In the genomic region with DNA sequence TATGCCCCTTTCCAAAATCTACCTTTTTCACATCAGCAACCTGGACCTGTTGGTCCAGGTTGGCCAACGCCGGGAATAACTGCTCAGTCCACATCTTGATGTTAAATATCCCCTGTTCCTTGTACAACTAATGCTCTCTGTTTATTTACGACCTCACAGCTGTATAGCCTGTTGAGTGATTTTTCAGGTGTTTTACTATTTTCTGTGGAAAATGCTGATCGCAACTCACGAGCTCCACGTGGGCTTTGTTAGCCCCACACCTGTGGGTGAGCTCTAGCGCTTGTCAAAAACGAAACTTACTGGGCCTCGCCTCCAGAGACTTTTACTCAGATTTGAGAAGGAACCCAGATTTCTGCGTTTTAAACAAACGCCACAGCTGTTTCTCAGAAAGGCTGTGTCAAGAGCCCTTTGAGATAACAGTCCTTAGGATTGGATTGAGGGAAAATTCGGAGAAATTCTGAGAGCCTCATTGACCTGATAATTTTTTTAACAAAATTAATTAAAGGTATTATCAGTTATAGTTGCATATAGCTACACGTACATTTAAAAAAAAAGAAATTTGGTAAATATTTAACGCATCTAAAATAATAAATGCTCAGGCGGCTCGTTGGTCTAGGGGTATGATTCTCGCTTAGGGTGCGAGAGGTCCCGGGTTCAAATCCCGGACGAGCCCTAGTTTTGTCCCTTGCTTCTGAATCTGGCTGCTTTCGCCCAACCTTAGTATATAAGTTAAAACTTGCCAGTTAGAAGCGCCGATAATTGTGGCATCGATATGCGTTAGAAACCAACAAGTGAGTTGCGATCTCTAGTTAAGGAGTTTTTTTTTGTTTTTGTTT, we compare ENCODE assay signal across 1 cellular context.
TF ChIP-seq lines count a peak whose summit lies in the region.

No MANE protein-coding gene starts in this region.

TF ChIP-seq in HepG2, 621 proteins besides CTCF, POLR2A, EP300 and RAD21 (continued from another document and continues in another):
- TF ChIP-seq, protein P1, sequence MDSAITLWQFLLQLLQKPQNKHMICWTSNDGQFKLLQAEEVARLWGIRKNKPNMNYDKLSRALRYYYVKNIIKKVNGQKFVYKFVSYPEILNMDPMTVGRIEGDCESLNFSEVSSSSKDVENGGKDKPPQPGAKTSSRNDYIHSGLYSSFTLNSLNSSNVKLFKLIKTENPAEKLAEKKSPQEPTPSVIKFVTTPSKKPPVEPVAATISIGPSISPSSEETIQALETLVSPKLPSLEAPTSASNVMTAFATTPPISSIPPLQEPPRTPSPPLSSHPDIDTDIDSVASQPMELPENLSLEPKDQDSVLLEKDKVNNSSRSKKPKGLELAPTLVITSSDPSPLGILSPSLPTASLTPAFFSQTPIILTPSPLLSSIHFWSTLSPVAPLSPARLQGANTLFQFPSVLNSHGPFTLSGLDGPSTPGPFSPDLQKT (CRISPR knock-in tag; IDR thresholded peaks at IDR 0.05; ENCODE audit: borderline replicate concordance), result no peak
- TF ChIP-seq ZNF329 (CRISPR knock-in tag; IDR thresholded peaks at IDR 0.05; ENCODE audit: low read depth) (no peak), SRSF1 (optimal IDR thresholded peaks at IDR 0.05; ENCODE audit: low read depth, low read length) (no peak), AGO2 (optimal IDR thresholded peaks at IDR 0.05; ENCODE audit: low read depth, low read length) (no peak), ETV5 (CRISPR knock-in tag; IDR thresholded peaks at IDR 0.05; ENCODE audit: borderline replicate concordance) (no peak), ZNF274 (CRISPR knock-in tag; IDR thresholded peaks at IDR 0.05) (no peak), RBFOX2 (IDR thresholded peaks at IDR 0.05; ENCODE audit: low read depth, low read length) (no peak), RFX3 (CRISPR knock-in tag; IDR thresholded peaks at IDR 0.05) (no peak; the same call in 1 of the 2 replicates), ZSCAN21 (CRISPR knock-in tag; IDR thresholded peaks at IDR 0.05; ENCODE audit: borderline replicate concordance) (no peak), ZNF496 (CRISPR knock-in tag; IDR thresholded peaks at IDR 0.05; ENCODE audit: insufficient replicate concordance) (no peak), ZNF343 (CRISPR knock-in tag; IDR thresholded peaks at IDR 0.05) (no peak), ZNF224 (CRISPR knock-in tag; IDR thresholded peaks at IDR 0.05) (no peak), ZNF652 (CRISPR knock-in tag; IDR thresholded peaks at IDR 0.05; ENCODE audit: borderline replicate concordance, low read depth) (no peak), ONECUT2 (CRISPR knock-in tag; IDR thresholded peaks at IDR 0.05) (no peak), ZNF772 (CRISPR knock-in tag; IDR thresholded peaks at IDR 0.05) (0 out of 2 replicates have a peak, but pooled peaks have one; percentile 60), ZNF619 (CRISPR knock-in tag; IDR thresholded peaks at IDR 0.05) (no peak), ZNF10 (CRISPR knock-in tag; IDR thresholded peaks at IDR 0.05; ENCODE audit: borderline replicate concordance, low read depth) (no peak), TBL1XR1 (IDR thresholded peaks at IDR 0.05; ENCODE audit: borderline replicate concordance, low read length, partially characterized antibody) (no peak), ZNF549 (CRISPR knock-in tag; IDR thresholded peaks at IDR 0.05) (no peak), ZNF790 (CRISPR knock-in tag; IDR thresholded peaks at IDR 0.05; ENCODE audit: borderline replicate concordance) (no peak), TP53 (CRISPR knock-in tag; conservative IDR thresholded peaks at IDR 0.05) (no peak), ZNF235 (CRISPR knock-in tag; IDR thresholded peaks at IDR 0.05; ENCODE audit: borderline replicate concordance) (no peak), DNMT1 (CRISPR knock-in tag; IDR thresholded peaks at IDR 0.05) (no peak), ZNF615 (CRISPR knock-in tag; IDR thresholded peaks at IDR 0.05; ENCODE audit: borderline replicate concordance) (no peak), MYNN (CRISPR knock-in tag; IDR thresholded peaks at IDR 0.05; ENCODE audit: low read depth) (no peak), NR2C2 (CRISPR knock-in tag; IDR thresholded peaks at IDR 0.05; ENCODE audit: borderline replicate concordance) (no peak)
- TF ChIP-seq, protein P2, sequence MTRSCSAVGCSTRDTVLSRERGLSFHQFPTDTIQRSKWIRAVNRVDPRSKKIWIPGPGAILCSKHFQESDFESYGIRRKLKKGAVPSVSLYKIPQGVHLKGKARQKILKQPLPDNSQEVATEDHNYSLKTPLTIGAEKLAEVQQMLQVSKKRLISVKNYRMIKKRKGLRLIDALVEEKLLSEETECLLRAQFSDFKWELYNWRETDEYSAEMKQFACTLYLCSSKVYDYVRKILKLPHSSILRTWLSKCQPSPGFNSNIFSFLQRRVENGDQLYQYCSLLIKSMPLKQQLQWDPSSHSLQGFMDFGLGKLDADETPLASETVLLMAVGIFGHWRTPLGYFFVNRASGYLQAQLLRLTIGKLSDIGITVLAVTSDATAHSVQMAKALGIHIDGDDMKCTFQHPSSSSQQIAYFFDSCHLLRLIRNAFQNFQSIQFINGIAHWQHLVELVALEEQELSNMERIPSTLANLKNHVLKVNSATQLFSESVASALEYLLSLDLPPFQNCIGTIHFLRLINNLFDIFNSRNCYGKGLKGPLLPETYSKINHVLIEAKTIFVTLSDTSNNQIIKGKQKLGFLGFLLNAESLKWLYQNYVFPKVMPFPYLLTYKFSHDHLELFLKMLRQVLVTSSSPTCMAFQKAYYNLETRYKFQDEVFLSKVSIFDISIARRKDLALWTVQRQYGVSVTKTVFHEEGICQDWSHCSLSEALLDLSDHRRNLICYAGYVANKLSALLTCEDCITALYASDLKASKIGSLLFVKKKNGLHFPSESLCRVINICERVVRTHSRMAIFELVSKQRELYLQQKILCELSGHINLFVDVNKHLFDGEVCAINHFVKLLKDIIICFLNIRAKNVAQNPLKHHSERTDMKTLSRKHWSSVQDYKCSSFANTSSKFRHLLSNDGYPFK (CRISPR knock-in tag; IDR thresholded peaks at IDR 0.05; ENCODE audit: borderline replicate concordance), result no peak
- TF ChIP-seq, protein P3, sequence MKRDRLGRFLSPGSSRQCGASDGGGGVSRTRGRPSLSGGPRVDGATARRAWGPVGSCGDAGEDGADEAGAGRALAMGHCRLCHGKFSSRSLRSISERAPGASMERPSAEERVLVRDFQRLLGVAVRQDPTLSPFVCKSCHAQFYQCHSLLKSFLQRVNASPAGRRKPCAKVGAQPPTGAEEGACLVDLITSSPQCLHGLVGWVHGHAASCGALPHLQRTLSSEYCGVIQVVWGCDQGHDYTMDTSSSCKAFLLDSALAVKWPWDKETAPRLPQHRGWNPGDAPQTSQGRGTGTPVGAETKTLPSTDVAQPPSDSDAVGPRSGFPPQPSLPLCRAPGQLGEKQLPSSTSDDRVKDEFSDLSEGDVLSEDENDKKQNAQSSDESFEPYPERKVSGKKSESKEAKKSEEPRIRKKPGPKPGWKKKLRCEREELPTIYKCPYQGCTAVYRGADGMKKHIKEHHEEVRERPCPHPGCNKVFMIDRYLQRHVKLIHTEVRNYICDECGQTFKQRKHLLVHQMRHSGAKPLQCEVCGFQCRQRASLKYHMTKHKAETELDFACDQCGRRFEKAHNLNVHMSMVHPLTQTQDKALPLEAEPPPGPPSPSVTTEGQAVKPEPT (CRISPR knock-in tag; IDR thresholded peaks at IDR 0.05; ENCODE audit: low read depth), result no peak
- TF ChIP-seq, protein P4, sequence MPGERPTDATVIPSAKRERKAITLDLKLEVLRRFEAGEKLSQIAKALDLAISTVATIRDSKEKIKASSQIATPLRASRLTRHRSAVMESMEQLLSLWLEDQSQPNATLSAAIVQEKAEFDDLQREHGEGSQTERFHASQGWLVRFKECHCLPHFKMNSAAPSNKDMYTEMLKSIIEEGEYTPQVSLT (CRISPR knock-in tag; IDR thresholded peaks at IDR 0.05; ENCODE audit: borderline replicate concordance, low read depth), result no peak
- TF ChIP-seq, protein P5, sequence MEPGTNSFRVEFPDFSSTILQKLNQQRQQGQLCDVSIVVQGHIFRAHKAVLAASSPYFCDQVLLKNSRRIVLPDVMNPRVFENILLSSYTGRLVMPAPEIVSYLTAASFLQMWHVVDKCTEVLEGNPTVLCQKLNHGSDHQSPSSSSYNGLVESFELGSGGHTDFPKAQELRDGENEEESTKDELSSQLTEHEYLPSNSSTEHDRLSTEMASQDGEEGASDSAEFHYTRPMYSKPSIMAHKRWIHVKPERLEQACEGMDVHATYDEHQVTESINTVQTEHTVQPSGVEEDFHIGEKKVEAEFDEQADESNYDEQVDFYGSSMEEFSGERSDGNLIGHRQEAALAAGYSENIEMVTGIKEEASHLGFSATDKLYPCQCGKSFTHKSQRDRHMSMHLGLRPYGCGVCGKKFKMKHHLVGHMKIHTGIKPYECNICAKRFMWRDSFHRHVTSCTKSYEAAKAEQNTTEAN (CRISPR knock-in tag; conservative IDR thresholded peaks at IDR 0.05), result no peak
- TF ChIP-seq, protein P6, sequence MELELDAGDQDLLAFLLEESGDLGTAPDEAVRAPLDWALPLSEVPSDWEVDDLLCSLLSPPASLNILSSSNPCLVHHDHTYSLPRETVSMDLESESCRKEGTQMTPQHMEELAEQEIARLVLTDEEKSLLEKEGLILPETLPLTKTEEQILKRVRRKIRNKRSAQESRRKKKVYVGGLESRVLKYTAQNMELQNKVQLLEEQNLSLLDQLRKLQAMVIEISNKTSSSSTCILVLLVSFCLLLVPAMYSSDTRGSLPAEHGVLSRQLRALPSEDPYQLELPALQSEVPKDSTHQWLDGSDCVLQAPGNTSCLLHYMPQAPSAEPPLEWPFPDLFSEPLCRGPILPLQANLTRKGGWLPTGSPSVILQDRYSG (CRISPR knock-in tag; IDR thresholded peaks at IDR 0.05), result no peak
- TF ChIP-seq, protein P7, sequence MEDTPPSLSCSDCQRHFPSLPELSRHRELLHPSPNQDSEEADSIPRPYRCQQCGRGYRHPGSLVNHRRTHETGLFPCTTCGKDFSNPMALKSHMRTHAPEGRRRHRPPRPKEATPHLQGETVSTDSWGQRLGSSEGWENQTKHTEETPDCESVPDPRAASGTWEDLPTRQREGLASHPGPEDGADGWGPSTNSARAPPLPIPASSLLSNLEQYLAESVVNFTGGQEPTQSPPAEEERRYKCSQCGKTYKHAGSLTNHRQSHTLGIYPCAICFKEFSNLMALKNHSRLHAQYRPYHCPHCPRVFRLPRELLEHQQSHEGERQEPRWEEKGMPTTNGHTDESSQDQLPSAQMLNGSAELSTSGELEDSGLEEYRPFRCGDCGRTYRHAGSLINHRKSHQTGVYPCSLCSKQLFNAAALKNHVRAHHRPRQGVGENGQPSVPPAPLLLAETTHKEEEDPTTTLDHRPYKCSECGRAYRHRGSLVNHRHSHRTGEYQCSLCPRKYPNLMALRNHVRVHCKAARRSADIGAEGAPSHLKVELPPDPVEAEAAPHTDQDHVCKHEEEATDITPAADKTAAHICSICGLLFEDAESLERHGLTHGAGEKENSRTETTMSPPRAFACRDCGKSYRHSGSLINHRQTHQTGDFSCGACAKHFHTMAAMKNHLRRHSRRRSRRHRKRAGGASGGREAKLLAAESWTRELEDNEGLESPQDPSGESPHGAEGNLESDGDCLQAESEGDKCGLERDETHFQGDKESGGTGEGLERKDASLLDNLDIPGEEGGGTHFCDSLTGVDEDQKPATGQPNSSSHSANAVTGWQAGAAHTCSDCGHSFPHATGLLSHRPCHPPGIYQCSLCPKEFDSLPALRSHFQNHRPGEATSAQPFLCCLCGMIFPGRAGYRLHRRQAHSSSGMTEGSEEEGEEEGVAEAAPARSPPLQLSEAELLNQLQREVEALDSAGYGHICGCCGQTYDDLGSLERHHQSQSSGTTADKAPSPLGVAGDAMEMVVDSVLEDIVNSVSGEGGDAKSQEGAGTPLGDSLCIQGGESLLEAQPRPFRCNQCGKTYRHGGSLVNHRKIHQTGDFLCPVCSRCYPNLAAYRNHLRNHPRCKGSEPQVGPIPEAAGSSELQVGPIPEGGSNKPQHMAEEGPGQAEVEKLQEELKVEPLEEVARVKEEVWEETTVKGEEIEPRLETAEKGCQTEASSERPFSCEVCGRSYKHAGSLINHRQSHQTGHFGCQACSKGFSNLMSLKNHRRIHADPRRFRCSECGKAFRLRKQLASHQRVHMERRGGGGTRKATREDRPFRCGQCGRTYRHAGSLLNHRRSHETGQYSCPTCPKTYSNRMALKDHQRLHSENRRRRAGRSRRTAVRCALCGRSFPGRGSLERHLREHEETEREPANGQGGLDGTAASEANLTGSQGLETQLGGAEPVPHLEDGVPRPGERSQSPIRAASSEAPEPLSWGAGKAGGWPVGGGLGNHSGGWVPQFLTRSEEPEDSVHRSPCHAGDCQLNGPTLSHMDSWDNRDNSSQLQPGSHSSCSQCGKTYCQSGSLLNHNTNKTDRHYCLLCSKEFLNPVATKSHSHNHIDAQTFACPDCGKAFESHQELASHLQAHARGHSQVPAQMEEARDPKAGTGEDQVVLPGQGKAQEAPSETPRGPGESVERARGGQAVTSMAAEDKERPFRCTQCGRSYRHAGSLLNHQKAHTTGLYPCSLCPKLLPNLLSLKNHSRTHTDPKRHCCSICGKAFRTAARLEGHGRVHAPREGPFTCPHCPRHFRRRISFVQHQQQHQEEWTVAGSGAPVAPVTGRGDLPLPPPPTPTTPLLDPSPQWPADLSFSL (CRISPR knock-in tag; IDR thresholded peaks at IDR 0.05), result no peak
- TF ChIP-seq, protein P8, sequence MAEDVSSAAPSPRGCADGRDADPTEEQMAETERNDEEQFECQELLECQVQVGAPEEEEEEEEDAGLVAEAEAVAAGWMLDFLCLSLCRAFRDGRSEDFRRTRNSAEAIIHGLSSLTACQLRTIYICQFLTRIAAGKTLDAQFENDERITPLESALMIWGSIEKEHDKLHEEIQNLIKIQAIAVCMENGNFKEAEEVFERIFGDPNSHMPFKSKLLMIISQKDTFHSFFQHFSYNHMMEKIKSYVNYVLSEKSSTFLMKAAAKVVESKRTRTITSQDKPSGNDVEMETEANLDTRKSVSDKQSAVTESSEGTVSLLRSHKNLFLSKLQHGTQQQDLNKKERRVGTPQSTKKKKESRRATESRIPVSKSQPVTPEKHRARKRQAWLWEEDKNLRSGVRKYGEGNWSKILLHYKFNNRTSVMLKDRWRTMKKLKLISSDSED (CRISPR knock-in tag; IDR thresholded peaks at IDR 0.05), result no peak
